In genomic region chr18:2420367-2420766, GRCh38 we compare ENCODE assay signal across 1 cellular context.
TF ChIP-seq lines count a peak whose summit lies in the region.

No MANE protein-coding gene starts in this region.

TF ChIP-seq in H1, 55 proteins besides CTCF, POLR2A, EP300 and RAD21 (continued from another document):
- TF ChIP-seq ATF2 (IDR thresholded peaks at IDR 0.05; ENCODE audit: low read length) = no peak
- TF ChIP-seq EZH2 (IDR thresholded peaks at IDR 0.05; ENCODE audit: low read depth, low read length, severe bottlenecking) = no peak
